In genomic region chr5:140131967-140132409, GRCh38 we compare ENCODE assay signal across 8 cellular contexts. TPM values are rescaled to one million over a fixed set of nuclear protein-coding genes. Genes with fewer than 3 reads are reported as not detected.
DNase-seq lines count a peak whose midpoint lies in the region; ATAC-seq and TF ChIP-seq lines count a peak whose summit lies in the region.

No MANE protein-coding gene starts in this region.

- no peaks in the 10 kb centered on the region for H3K4me1 ChIP-seq in smooth muscle cell (ENCODE audit: low read depth)

- H2AFZ ChIP-seq in smooth muscle cell (ENCODE audit: low read depth) = no peak overlapping the region

- no peaks in the 10 kb centered on the region for H3K9me3 ChIP-seq in smooth muscle cell (replicated peaks; ENCODE audit: low read depth)

- no peaks in the 10 kb centered on the region for H3K36me3 ChIP-seq in smooth muscle cell (ENCODE audit: low read depth)

- H3K27me3 ChIP-seq in smooth muscle cell (ENCODE audit: low read depth) = no peaks in the 10 kb centered on the region

- TF ChIP-seq CTCF in smooth muscle cell (IDR thresholded peaks at IDR 0.05; ENCODE audit: borderline replicate concordance, insufficient read depth, poor library complexity, severe bottlenecking) = no peak

- no peak overlapping the region for H3K4me3 ChIP-seq in smooth muscle cell

- DNase-seq in activated CD4-positive, CD25-positive, alpha-beta regulatory T cell treated with anti-CD3 and anti-CD28 coated beads, Interleukin-2, amount 50 U/mL, for 72 hours = no peak
- DNase-seq in NOMO-1 treated with dmso at 0.1 percent for 144 hours (lab: John Stamatoyannopoulos, UW; ENCODE audit: unreplicated experiment) (peak; percentile 77), dedifferentiated amniotic fluid mesenchymal stem cell (ENCODE audit: extremely low spot score) (peak; percentile 65), smooth muscle cell (lab: John Stamatoyannopoulos, UW; ENCODE audit: unreplicated experiment) (no peak)

- H3K27ac ChIP-seq in smooth muscle cell (ENCODE audit: low read depth) = no peak overlapping the region

- WGBS in smooth muscle cell (ENCODE audit: low lambda C conversion rate) = 26% methylated on average over 3 of the region's 3 CpGs

- H4K20me1 ChIP-seq in smooth muscle cell (ENCODE audit: low read depth) = peaks cover 58% of the 10 kb centered on the region

- peak; percentile 82 to 88 for ATAC-seq in activated CD4-positive, CD25-positive, alpha-beta regulatory T cell treated with anti-CD3 and anti-CD28 coated beads, Interleukin-2, amount 50 U/mL, for 24 hours
- ATAC-seq in HG03432 (IDR thresholded peaks at IDR 0.05; ENCODE audit: unreplicated experiment) (no peak), HG03520 (IDR thresholded peaks at IDR 0.05; ENCODE audit: unreplicated experiment) (no peak), GM18867 (IDR thresholded peaks at IDR 0.05; ENCODE audit: unreplicated experiment) (no peak)

- H3K79me2 ChIP-seq in smooth muscle cell (ENCODE audit: low read depth) = no peaks in the 10 kb centered on the region

- H3K9ac ChIP-seq in smooth muscle cell (ENCODE audit: low read depth) = no peak overlapping the region

- H3K4me2 ChIP-seq in smooth muscle cell = peak overlapping the region; percentile 7

- no peaks in the 10 kb centered on the region for H3F3A ChIP-seq in smooth muscle cell (ENCODE audit: low read depth)

RNA-seq across cellular contexts. Expression of gene IGIP, which starts 6.3 kb away (rescaled TPM):
- total RNA-seq in smooth muscle cell = 2.5 and 4.3 TPM in 2 replicates
- 0.72 and 1.4 TPM in 2 replicates for polyA plus RNA-seq in smooth muscle cell

RNA-seq across cellular contexts. Expression of gene PURA, which starts 18.1 kb away (rescaled TPM):
- total RNA-seq in smooth muscle cell = 9.4 and 9.8 TPM in 2 replicates
- polyA plus RNA-seq in smooth muscle cell = 5.2 and 5.9 TPM in 2 replicates

RNA-seq across cellular contexts. Expression of gene CYSTM1, which starts 43.0 kb away (rescaled TPM):
- 9.4 and 23.5 TPM in 2 replicates for total RNA-seq in smooth muscle cell
- polyA plus RNA-seq in smooth muscle cell = 31.3 and 45.6 TPM in 2 replicates

Comparison
In these comparisons a context has a peak if more than half of its experiments do, and no peak if none do; other contexts are left out.
1. ATAC-seq: peak in activated CD4-positive, CD25-positive, alpha-beta regulatory T cell treated with anti-CD3 and anti-CD28 coated beads, Interleukin-2, amount 50 U/mL, for 24 hours (2 of 2); none in HG03432 (single experiment), HG03520 (single experiment) and GM18867 (single experiment).
2. DNase-seq: peak in NOMO-1 treated with dmso at 0.1 percent for 144 hours (single experiment) and dedifferentiated amniotic fluid mesenchymal stem cell (single experiment); none in activated CD4-positive, CD25-positive, alpha-beta regulatory T cell treated with anti-CD3 and anti-CD28 coated beads, Interleukin-2, amount 50 U/mL, for 72 hours (single experiment) and smooth muscle cell (single experiment).